In genomic region chr3:122893754-122894668, GRCh38 we compare ENCODE assay signal across 13 cellular contexts.
DNase-seq lines count a peak whose midpoint lies in the region; ATAC-seq and TF ChIP-seq lines count a peak whose summit lies in the region.
"Had no signal": no experiment of that assay in that cellular context is flagged by ENCODE, and none has a peak within 500 bp of the region (broad histone marks: within the 10 kb centered on the region; RNA-seq: fewer than 3 reads in every experiment).

No MANE protein-coding gene starts in this region.

- TF ChIP-seq CTCF in AG10803 (conservative IDR thresholded peaks at IDR 0.05; ENCODE audit: low read length) (no peak), left ventricle myocardium inferior (IDR thresholded peaks at IDR 0.05; ENCODE audit: borderline replicate concordance) (no peak), tibial nerve (IDR thresholded peaks at IDR 0.05) (no peak)

- H4K20me1 ChIP-seq in Karpas-422 (ENCODE audit: insufficient read depth, low read depth, low read length) = no peaks in the 10 kb centered on the region
- H4K20me1 ChIP-seq: BLaER1 had no signal

- H3K4me2 ChIP-seq in Karpas-422 (ENCODE audit: low read depth, low read length, poor library complexity, severe bottlenecking) = no peak overlapping the region
- H3K4me2 ChIP-seq: BLaER1 had no signal

- peaks cover 42% of the 10 kb centered on the region for H3K4me1 ChIP-seq in left ventricle myocardium inferior
- peaks cover 0 to 16% (median 0%) of the 10 kb centered on the region in 4 donors for H3K4me1 ChIP-seq in tibial nerve
- H3K4me1 ChIP-seq in Karpas-422 (ENCODE audit: low read length) = no peaks in the 10 kb centered on the region

- DNase-seq in AG10803 (ENCODE audit: low read depth) = peak; percentile 33
- DNase-seq in HPDE6-E6E7 (ENCODE audit: extremely low spot score) = peak; percentile 67
- DNase-seq in left ventricle myocardium inferior = peak; percentile 36
- no peak for DNase-seq in tibial nerve (ENCODE audit: low spot score in 2 of 2)
- no peak for DNase-seq in Karpas-422
- DNase-seq in DMS79 (lab: John Stamatoyannopoulos, UW) = no peak
- DNase-seq: MV-4-11; NCI-H446 treated with DMSO at 0.1 percent for 48 hours; stimulated activated CD4-positive, alpha-beta T cell treated with anti-CD3 and anti-CD28 coated beads, Interleukin-4, amount 100 ng/mL, for 24 hours; stomach had no signal

- ATAC-seq in SK-N-SH treated with all-trans-retinoic acid at 6 μM for 48 hours (peak; percentile 43; the same call in 2 of the 3 replicates), GM18519 (IDR thresholded peaks at IDR 0.05; ENCODE audit: low FRiP score, unreplicated experiment) (no peak)

- 66% methylated on average over 16 to 17 of the region's 17 CpGs for WGBS in tibial nerve, 2 donors

- H3K9me2 ChIP-seq in Karpas-422 (replicated peaks; ENCODE audit: insufficient read depth, low read length) = no peaks in the 10 kb centered on the region

- H3K27me3 ChIP-seq in left ventricle myocardium inferior (ENCODE audit: low read depth) (peaks cover 9% of the 10 kb centered on the region), tibial nerve (no peaks in the 10 kb centered on the region), Karpas-422 (ENCODE audit: low read length) (no peaks in the 10 kb centered on the region)
- H3K27me3 ChIP-seq: BLaER1 had no signal

- H3K9me3 ChIP-seq in left ventricle myocardium inferior (replicated peaks) (no peaks in the 10 kb centered on the region), tibial nerve (no peaks in the 10 kb centered on the region), Karpas-422 (ENCODE audit: low read length) (no peaks in the 10 kb centered on the region)
- H3K9me3 ChIP-seq: BLaER1, stomach had no signal

- no peaks in the 10 kb centered on the region for H3K79me2 ChIP-seq in Karpas-422 (ENCODE audit: low read length)

- no peak overlapping the region for H3K9ac ChIP-seq in Karpas-422 (ENCODE audit: low read length)
- H3K9ac ChIP-seq: BLaER1 had no signal

- H3K4me3 ChIP-seq in AG10803 (ENCODE audit: low read length) = no peak overlapping the region
- no peak overlapping the region for H3K4me3 ChIP-seq in left ventricle myocardium inferior
- H3K4me3 ChIP-seq in tibial nerve = no peak overlapping the region
- no peak overlapping the region for H3K4me3 ChIP-seq in Karpas-422 (ENCODE audit: low read length)
- H3K4me3 ChIP-seq: BLaER1, stomach had no signal

- intact Hi-C loops in left ventricle myocardium inferior (cut with micrococcal nuclease) = no loop called here

- TF ChIP-seq EP300 in tibial nerve (IDR thresholded peaks at IDR 0.05) = no peak

- no peak for TF ChIP-seq POLR2A in tibial nerve (IDR thresholded peaks at IDR 0.05)

- H3K27ac ChIP-seq in left ventricle myocardium inferior (replicated peaks) (peak overlapping the region; percentile 55), tibial nerve (no peak overlapping the region), Karpas-422 (ENCODE audit: low read length) (no peak overlapping the region)
- H3K27ac ChIP-seq: BLaER1, stomach had no signal

- H3K36me3 ChIP-seq in left ventricle myocardium inferior (no peaks in the 10 kb centered on the region), tibial nerve (no peaks in the 10 kb centered on the region), Karpas-422 (ENCODE audit: insufficient read depth, low read length) (no peaks in the 10 kb centered on the region)
- H3K36me3 ChIP-seq: BLaER1, stomach had no signal

- H2AFZ ChIP-seq in Karpas-422 (ENCODE audit: low read length) = no peak overlapping the region

TF ChIP-seq in SK-N-SH treated with all-trans-retinoic acid at 6 μM for 48 hours, 23 proteins besides CTCF, POLR2A, EP300 and RAD21:
- TF ChIP-seq CSDC2 (CRISPR knock-in tag; IDR thresholded peaks at IDR 0.05) (no peak), ESRRG (CRISPR knock-in tag; IDR thresholded peaks at IDR 0.05) (no peak), ZNF565 (CRISPR knock-in tag; conservative IDR thresholded peaks at IDR 0.05; ENCODE audit: low read depth) (no peak), POU6F1 (CRISPR knock-in tag; IDR thresholded peaks at IDR 0.05; ENCODE audit: borderline replicate concordance, low read depth) (no peak), PPARA (CRISPR knock-in tag; IDR thresholded peaks at IDR 0.05; ENCODE audit: borderline replicate concordance) (no peak), TSHZ2 (CRISPR knock-in tag; IDR thresholded peaks at IDR 0.05) (no peak), GLIS3 (CRISPR knock-in tag; IDR thresholded peaks at IDR 0.05) (no peak), SNAI2 (CRISPR knock-in tag; IDR thresholded peaks at IDR 0.05) (no peak), RARB (CRISPR knock-in tag; IDR thresholded peaks at IDR 0.05) (no peak), OSR1 (CRISPR knock-in tag; IDR thresholded peaks at IDR 0.05) (no peak)

Comparison
In these comparisons a context has a peak if more than half of its experiments do, and no peak if none do; other contexts are left out.
1. DNase-seq: peak in AG10803 (single experiment), HPDE6-E6E7 (single experiment) and left ventricle myocardium inferior (single experiment); none in tibial nerve (0 of 2), Karpas-422 (single experiment) and DMS79 (single experiment).